In the genomic region with DNA sequence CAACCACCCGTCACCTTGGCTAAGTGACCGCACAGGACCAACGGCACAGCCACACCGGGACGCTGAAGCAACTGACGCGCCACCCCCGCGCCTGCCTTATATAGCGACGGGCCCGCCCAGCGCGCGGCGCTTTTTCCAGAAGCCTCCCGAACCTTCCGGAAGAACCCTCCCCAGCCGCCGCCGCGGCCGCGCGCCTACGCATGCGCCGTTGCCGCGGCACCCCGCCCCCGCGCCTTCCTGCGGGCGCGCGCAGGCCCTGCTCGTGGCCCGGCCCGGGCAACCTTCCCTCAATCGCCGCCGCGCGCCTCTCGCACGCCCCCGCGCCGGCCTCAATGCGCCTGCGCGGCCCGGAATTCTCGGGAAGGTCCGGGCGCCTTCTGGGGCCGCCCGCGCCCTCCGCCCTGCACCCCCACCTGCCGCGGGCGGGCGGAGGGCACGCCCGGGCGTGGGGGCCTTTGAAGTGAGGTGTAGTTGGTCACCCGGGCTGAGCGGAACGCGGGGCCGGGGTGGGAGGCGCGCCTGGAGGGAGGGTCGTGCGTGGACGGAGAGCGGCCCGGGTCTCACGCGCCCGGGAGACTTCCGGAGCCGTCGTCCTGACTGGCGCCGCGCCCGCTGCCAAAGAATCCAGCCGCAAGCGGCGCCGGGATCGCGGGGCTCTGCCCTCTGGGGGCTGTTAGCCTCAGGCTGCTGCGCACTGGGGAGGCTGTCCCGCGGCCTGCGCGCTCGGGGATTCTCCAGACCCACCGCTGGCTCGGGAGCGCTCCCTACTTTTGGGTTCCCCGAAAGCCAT, we compare ENCODE assay signal across 1 cellular context.
A peak's percentile ranks its signal among the peaks of the same experiment; 100 is the strongest.
TF ChIP-seq lines count a peak whose summit lies in the region.

Gene HSP90AA1 (minus strand): TSS at position 73 of the 790 bp plus-strand sequence. CDS start 666 bp downstream, outside the sequence.

TF ChIP-seq in HepG2, 621 proteins besides CTCF, POLR2A, EP300 and RAD21 (continued from another document and continues in another):
- TF ChIP-seq, protein P1, sequence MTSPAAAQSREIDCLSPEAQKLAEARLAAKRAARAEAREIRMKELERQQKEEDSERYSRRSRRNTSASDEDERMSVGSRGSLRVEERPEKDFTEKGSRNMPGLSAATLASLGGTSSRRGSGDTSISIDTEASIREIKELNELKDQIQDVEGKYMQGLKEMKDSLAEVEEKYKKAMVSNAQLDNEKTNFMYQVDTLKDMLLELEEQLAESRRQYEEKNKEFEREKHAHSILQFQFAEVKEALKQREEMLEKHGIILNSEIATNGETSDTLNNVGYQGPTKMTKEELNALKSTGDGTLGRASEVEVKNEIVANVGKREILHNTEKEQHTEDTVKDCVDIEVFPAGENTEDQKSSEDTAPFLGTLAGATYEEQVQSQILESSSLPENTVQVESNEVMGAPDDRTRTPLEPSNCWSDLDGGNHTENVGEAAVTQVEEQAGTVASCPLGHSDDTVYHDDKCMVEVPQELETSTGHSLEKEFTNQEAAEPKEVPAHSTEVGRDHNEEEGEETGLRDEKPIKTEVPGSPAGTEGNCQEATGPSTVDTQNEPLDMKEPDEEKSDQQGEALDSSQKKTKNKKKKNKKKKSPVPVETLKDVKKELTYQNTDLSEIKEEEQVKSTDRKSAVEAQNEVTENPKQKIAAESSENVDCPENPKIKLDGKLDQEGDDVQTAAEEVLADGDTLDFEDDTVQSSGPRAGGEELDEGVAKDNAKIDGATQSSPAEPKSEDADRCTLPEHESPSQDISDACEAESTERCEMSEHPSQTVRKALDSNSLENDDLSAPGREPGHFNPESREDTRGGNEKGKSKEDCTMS (CRISPR knock-in tag; conservative IDR thresholded peaks at IDR 0.05): 0 out of 2 replicates have a peak, but pooled peaks have one; percentile 80
- TF ChIP-seq JUND (CRISPR knock-in tag; IDR thresholded peaks at IDR 0.05) (0 out of 2 replicates have a peak, but pooled peaks have one; percentile 14), CBFB (CRISPR knock-in tag; IDR thresholded peaks at IDR 0.05) (no peak), DZIP1 (CRISPR knock-in tag; IDR thresholded peaks at IDR 0.05) (peak; percentile 8; the same call in 1 of the 2 replicates), TGIF2 (CRISPR knock-in tag; IDR thresholded peaks at IDR 0.05) (peak; percentile 76; the same call in 1 of the 2 replicates), ZNF788 (CRISPR knock-in tag; IDR thresholded peaks at IDR 0.05; ENCODE audit: borderline replicate concordance) (peak; percentile 46; the same call in 1 of the 2 replicates), ZNF780A (CRISPR knock-in tag; IDR thresholded peaks at IDR 0.05) (no peak), PHB2 (IDR thresholded peaks at IDR 0.05; ENCODE audit: partially characterized antibody) (no peak), ZBTB10 (CRISPR knock-in tag; IDR thresholded peaks at IDR 0.05; ENCODE audit: borderline replicate concordance) (no peak; the same call in 1 of the 2 replicates), AGO2 (optimal IDR thresholded peaks at IDR 0.05; ENCODE audit: low read depth, low read length) (peak; percentile 84), ZNF275 (CRISPR knock-in tag; IDR thresholded peaks at IDR 0.05; ENCODE audit: borderline replicate concordance) (peak; percentile 69), PRDM15 (CRISPR knock-in tag; IDR thresholded peaks at IDR 0.05) (no peak), ZNF33B (CRISPR knock-in tag; IDR thresholded peaks at IDR 0.05) (peak; percentile 72; the same call in 1 of the 2 replicates), SAP130 (CRISPR knock-in tag; IDR thresholded peaks at IDR 0.05; ENCODE audit: low read depth) (peak; percentile 58), ISL2 (CRISPR knock-in tag; IDR thresholded peaks at IDR 0.05) (no peak), STAG1 (CRISPR knock-in tag; IDR thresholded peaks at IDR 0.05) (no peak), PRMT3 (CRISPR knock-in tag; IDR thresholded peaks at IDR 0.05; ENCODE audit: borderline replicate concordance, low read depth) (peak; percentile 44; the same call in 1 of the 2 replicates), DMAP1 (CRISPR knock-in tag; IDR thresholded peaks at IDR 0.05) (peak; percentile 77), KAT2B (IDR thresholded peaks at IDR 0.05; ENCODE audit: borderline replicate concordance, low read depth, low read length) (no peak), TMF1 (CRISPR knock-in tag; IDR thresholded peaks at IDR 0.05; ENCODE audit: low read depth) (peak; percentile 39; the same call in 1 of the 2 replicates), NR2C2 (CRISPR knock-in tag; IDR thresholded peaks at IDR 0.05; ENCODE audit: borderline replicate concordance) (peak; percentile 50; the same call in 1 of the 2 replicates), ZSCAN30 (CRISPR knock-in tag; IDR thresholded peaks at IDR 0.05) (0 out of 2 replicates have a peak, but pooled peaks have one; percentile 60), ZNF441 (CRISPR knock-in tag; IDR thresholded peaks at IDR 0.05; ENCODE audit: borderline replicate concordance) (peak; percentile 67; the same call in 1 of the 2 replicates)
- TF ChIP-seq, protein P2, sequence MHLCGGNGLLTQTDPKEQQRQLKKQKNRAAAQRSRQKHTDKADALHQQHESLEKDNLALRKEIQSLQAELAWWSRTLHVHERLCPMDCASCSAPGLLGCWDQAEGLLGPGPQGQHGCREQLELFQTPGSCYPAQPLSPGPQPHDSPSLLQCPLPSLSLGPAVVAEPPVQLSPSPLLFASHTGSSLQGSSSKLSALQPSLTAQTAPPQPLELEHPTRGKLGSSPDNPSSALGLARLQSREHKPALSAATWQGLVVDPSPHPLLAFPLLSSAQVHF (CRISPR knock-in tag; IDR thresholded peaks at IDR 0.05): 0 out of 2 replicates have a peak, but pooled peaks have one; percentile 22
- TF ChIP-seq, protein P3, sequence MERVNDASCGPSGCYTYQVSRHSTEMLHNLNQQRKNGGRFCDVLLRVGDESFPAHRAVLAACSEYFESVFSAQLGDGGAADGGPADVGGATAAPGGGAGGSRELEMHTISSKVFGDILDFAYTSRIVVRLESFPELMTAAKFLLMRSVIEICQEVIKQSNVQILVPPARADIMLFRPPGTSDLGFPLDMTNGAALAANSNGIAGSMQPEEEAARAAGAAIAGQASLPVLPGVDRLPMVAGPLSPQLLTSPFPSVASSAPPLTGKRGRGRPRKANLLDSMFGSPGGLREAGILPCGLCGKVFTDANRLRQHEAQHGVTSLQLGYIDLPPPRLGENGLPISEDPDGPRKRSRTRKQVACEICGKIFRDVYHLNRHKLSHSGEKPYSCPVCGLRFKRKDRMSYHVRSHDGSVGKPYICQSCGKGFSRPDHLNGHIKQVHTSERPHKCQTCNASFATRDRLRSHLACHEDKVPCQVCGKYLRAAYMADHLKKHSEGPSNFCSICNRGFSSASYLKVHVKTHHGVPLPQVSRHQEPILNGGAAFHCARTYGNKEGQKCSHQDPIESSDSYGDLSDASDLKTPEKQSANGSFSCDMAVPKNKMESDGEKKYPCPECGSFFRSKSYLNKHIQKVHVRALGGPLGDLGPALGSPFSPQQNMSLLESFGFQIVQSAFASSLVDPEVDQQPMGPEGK (CRISPR knock-in tag; IDR thresholded peaks at IDR 0.05): peak; percentile 89
- TF ChIP-seq, protein P4, sequence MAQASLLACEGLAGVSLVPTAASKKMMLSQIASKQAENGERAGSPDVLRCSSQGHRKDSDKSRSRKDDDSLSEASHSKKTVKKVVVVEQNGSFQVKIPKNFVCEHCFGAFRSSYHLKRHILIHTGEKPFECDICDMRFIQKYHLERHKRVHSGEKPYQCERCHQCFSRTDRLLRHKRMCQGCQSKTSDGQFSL (CRISPR knock-in tag; IDR thresholded peaks at IDR 0.05): peak; percentile 94
- TF ChIP-seq, protein P5, sequence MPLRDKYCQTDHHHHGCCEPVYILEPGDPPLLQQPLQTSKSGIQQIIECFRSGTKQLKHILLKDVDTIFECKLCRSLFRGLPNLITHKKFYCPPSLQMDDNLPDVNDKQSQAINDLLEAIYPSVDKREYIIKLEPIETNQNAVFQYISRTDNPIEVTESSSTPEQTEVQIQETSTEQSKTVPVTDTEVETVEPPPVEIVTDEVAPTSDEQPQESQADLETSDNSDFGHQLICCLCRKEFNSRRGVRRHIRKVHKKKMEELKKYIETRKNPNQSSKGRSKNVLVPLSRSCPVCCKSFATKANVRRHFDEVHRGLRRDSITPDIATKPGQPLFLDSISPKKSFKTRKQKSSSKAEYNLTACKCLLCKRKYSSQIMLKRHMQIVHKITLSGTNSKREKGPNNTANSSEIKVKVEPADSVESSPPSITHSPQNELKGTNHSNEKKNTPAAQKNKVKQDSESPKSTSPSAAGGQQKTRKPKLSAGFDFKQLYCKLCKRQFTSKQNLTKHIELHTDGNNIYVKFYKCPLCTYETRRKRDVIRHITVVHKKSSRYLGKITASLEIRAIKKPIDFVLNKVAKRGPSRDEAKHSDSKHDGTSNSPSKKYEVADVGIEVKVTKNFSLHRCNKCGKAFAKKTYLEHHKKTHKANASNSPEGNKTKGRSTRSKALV (CRISPR knock-in tag; IDR thresholded peaks at IDR 0.05): peak; percentile 80; the same call in 1 of the 2 replicates
- TF ChIP-seq, protein P6, sequence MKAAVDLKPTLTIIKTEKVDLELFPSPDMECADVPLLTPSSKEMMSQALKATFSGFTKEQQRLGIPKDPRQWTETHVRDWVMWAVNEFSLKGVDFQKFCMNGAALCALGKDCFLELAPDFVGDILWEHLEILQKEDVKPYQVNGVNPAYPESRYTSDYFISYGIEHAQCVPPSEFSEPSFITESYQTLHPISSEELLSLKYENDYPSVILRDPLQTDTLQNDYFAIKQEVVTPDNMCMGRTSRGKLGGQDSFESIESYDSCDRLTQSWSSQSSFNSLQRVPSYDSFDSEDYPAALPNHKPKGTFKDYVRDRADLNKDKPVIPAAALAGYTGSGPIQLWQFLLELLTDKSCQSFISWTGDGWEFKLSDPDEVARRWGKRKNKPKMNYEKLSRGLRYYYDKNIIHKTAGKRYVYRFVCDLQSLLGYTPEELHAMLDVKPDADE (CRISPR knock-in tag; IDR thresholded peaks at IDR 0.05): no peak
